ENCODE assay signal across 26 cellular contexts in genomic region chr10:12550994-12551393, GRCh38.
"Had no signal": no experiment of that assay in that cellular context is flagged by ENCODE, and none has a peak within 500 bp of the region (broad histone marks: within the 10 kb centered on the region; RNA-seq: fewer than 3 reads in every experiment).

No MANE protein-coding gene starts in this region.

- H3K9me3 ChIP-seq: neutrophil, pancreas, prostate gland, right atrium auricular region, right lobe of liver, sigmoid colon, stomach, thoracic aorta, thyroid gland, tibial nerve, upper lobe of left lung, uterus had no signal

- ATAC-seq: naive thymus-derived CD8-positive, alpha-beta T cell; natural killer cell treated with Interleukin-12 subunit alpha and Interleukin-12 subunit beta and Interleukin-15 and Interleukin-18, amount 100 ng/mL, for 72 hours; pancreas; right lobe of liver; stimulated activated effector memory CD8-positive, alpha-beta T cell treated with anti-CD3 and anti-CD28 coated beads, Interleukin-12 subunit alpha, Interleukin-12 subunit beta, amount 100 ng/mL, for 72 hours; stimulated activated naive B cell treated with anti-CD40 and anti-IgM and Interleukin-4, amounts not matched to agents 10 μg/mL and 1 μg/mL and 100 μg/mL, for 72 hours had no signal

- H3K4me3 ChIP-seq: pancreas, prostate gland, right atrium auricular region, right lobe of liver, sigmoid colon, stomach, thoracic aorta, thyroid gland, tibial nerve, upper lobe of left lung, uterus had no signal

- H3K27ac ChIP-seq: neutrophil, pancreas, prostate gland, right atrium auricular region, right lobe of liver, sigmoid colon, stomach, thoracic aorta, thyroid gland, tibial nerve, upper lobe of left lung, uterus had no signal

- DNase-seq: naive thymus-derived CD8-positive, alpha-beta T cell; nephron progenitor cell; nucleus accumbens; pancreas; retina; right lobe of liver; sigmoid colon; small intestine; stimulated activated CD4-positive, alpha-beta T cell treated with anti-CD3 and anti-CD28 coated beads, Interleukin-15, amount 100 ng/mL, for 24 hours; stimulated activated CD4-positive, alpha-beta T cell treated with anti-CD3 and anti-CD28 coated beads, Interleukin-2, amount 100 ng/mL, for 24 hours; stimulated activated CD4-positive, alpha-beta T cell treated with anti-CD3 and anti-CD28 coated beads, Interleukin-2, amount 100 ng/mL, for 48 hours; stimulated activated CD4-positive, alpha-beta T cell treated with anti-CD3 and anti-CD28 coated beads, Interleukin-4, amount 100 ng/mL, for 24 hours; stimulated activated naive B cell treated with anti-CD40 and anti-IgM and Interleukin-4, amounts not matched to agents 10 μg/mL and 1 μg/mL and 100 μg/mL, for 72 hours; stimulated activated naive CD4-positive, alpha-beta T cell treated with Interleukin-2 at 50 U/mL for 16 hours; stomach; thyroid gland; trophoblast cell; upper lobe of left lung; uterus had no signal

- H3K4me1 ChIP-seq: pancreas, prostate gland, right lobe of liver, stomach, tibial nerve, upper lobe of left lung, uterus had no signal

- H3K27me3 ChIP-seq: neutrophil, pancreas, right atrium auricular region, right lobe of liver, sigmoid colon, stomach, thyroid gland, tibial nerve, upper lobe of left lung, uterus had no signal
